ENCODE assay signal across 33 cellular contexts in the genomic region with DNA sequence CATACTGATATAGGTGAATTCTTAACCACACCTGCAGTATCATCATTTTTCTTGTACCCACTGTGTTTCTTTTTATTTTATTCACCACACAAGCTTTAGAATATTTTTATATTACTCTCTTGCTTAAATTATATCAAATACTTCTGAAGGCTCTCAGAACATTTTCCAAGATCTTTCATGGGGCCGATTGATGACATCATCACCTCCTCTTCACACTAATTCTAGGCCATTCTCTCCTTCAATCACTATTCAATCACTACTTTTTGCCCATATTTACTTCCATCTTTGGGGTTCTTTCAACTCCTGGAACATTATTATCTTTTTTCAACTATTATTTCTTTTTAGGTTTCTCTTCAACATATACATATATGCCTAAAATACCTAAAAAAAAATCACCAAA.
"Had no signal": no experiment of that assay in that cellular context is flagged by ENCODE, and none has a peak within 500 bp of the region (broad histone marks: within the 10 kb centered on the region; RNA-seq: fewer than 3 reads in every experiment).

No MANE protein-coding gene starts in this region.

- H3K9me3 ChIP-seq: adrenal gland, ascending aorta, body of pancreas had no signal

- H3K4me1 ChIP-seq: adrenal gland, ascending aorta, body of pancreas, breast epithelium had no signal

- H3K36me3 ChIP-seq: adrenal gland, ascending aorta, brain microvascular endothelial cell, breast epithelium, cardiac muscle cell had no signal

- H3K4me3 ChIP-seq: adrenal gland, ascending aorta, body of pancreas, breast epithelium, cardiac muscle cell had no signal

- ATAC-seq: activated naive CD4-positive, alpha-beta T cell treated with anti-CD3 and anti-CD28 coated beads, Interleukin-2, amount 50 U/mL, for 72 hours; activated naive CD8-positive, alpha-beta T cell treated with anti-CD3 and anti-CD28 coated beads, Interleukin-2, amount 50 U/mL, for 24 hours; activated T-cell treated with anti-CD3 and anti-CD28 coated beads, Interleukin-2, amount 50 U/mL, for 4 hours; activated T-cell treated with anti-CD3 and anti-CD28 coated beads, Interleukin-2, amount 50 U/mL, for 72 hours; activated T-helper 17 cell treated with anti-CD3 and anti-CD28 coated beads, Interleukin-2, amount 50 U/mL, for 72 hours; body of pancreas had no signal

- DNase-seq: activated effector memory CD4-positive, alpha-beta T cell treated with anti-CD3 and anti-CD28 coated beads, Interleukin-2, amount 50 U/mL, for 16 hours; activated effector memory CD4-positive, alpha-beta T cell treated with Interleukin-2 at 50 U/mL for 16 hours; activated gamma-delta T cell; activated gamma-delta T cell treated with Interleukin-2 at 50 U/mL for 16 hours; activated naive CD4-positive, alpha-beta T cell; activated naive CD4-positive, alpha-beta T cell treated with anti-CD3 and anti-CD28 coated beads for 36 hours; activated naive CD4-positive, alpha-beta T cell treated with anti-CD3 and anti-CD28 coated beads, Interleukin-2, amount 10 ng/mL, durations not matched to agents 7 days and 5 days; activated naive CD4-positive, alpha-beta T cell treated with anti-CD3 and anti-CD28 coated beads, Interleukin-2, amount 50 U/mL, for 16 hours; activated naive CD4-positive, alpha-beta T cell treated with Interleukin-2 at 50 U/mL for 16 hours; activated naive CD8-positive, alpha-beta T cell treated with anti-CD3 and anti-CD28 coated beads for 36 hours; activated naive CD8-positive, alpha-beta T cell treated with anti-CD3 and anti-CD28 coated beads, Interleukin-2, amount 10 ng/mL, durations not matched to agents 7 days and 5 days; activated naive CD8-positive, alpha-beta T cell treated with anti-CD3 and anti-CD28 coated beads, Interleukin-2, amount 50 U/mL, for 24 hours; activated T-cell treated with anti-CD3 and anti-CD28 coated beads, Interleukin-2, amount 50 U/mL, for 24 hours; activated T-cell treated with anti-CD3 and anti-CD28 coated beads, Interleukin-2, amount 50 U/mL, for 4 hours; activated T-cell treated with anti-CD3 and anti-CD28 coated beads, Interleukin-2, amount 50 U/mL, for 48 hours; activated T-cell treated with anti-CD3 and anti-CD28 coated beads, Interleukin-2, amount 50 U/mL, for 72 hours; adrenal gland; amniotic stem cell; amygdala; anterior cingulate cortex; aorta; body of pancreas; brain microvascular endothelial cell; caudate nucleus; central memory CD4-positive, alpha-beta T cell; cerebellar nuclear complex had no signal

- FAIRE-seq: astrocyte, bronchial epithelial cell had no signal

- H3K27me3 ChIP-seq: adrenal gland, ascending aorta, body of pancreas, brain microvascular endothelial cell, breast epithelium, cardiac muscle cell had no signal

- H3K27ac ChIP-seq: adrenal gland, ascending aorta, body of pancreas, brain microvascular endothelial cell, breast epithelium, cardiac muscle cell had no signal
